Comparison of ENCODE assay signal across 2 cellular contexts in genomic region chr22:22546490-22546889, GRCh38.
TF ChIP-seq lines count a peak whose summit lies in the region.

No MANE protein-coding gene starts in this region.

TF ChIP-seq in SK-N-SH treated with all-trans-retinoic acid at 6 μM for 48 hours, 23 proteins besides CTCF, POLR2A, EP300 and RAD21 (continued from another document):
- TF ChIP-seq POU6F1 (CRISPR knock-in tag; IDR thresholded peaks at IDR 0.05; ENCODE audit: borderline replicate concordance, low read depth), result no peak

TF ChIP-seq in SK-N-SH, 30 proteins besides CTCF, POLR2A, EP300 and RAD21 (continued from another document):
- no peak for TF ChIP-seq FOXM1 (IDR thresholded peaks at IDR 0.05; ENCODE audit: low read depth)
- no peak for TF ChIP-seq USF2 (IDR thresholded peaks at IDR 0.05; ENCODE audit: borderline replicate concordance, low read depth, low read length)
- no peak for TF ChIP-seq RXRA (IDR thresholded peaks at IDR 0.05; ENCODE audit: borderline replicate concordance, low read depth)
- no peak for TF ChIP-seq NFIC (IDR thresholded peaks at IDR 0.05; ENCODE audit: borderline replicate concordance)
- no peak for TF ChIP-seq TEAD4 (IDR thresholded peaks at IDR 0.05; ENCODE audit: borderline replicate concordance, insufficient read depth)
- no peak for TF ChIP-seq FOSL2 (IDR thresholded peaks at IDR 0.05; ENCODE audit: borderline replicate concordance, low read depth)
- no peak for TF ChIP-seq ELF1 (IDR thresholded peaks at IDR 0.05)
- no peak for TF ChIP-seq CHD2 (IDR thresholded peaks at IDR 0.05; ENCODE audit: low read length, partially characterized antibody)
- TF ChIP-seq SIN3A (IDR thresholded peaks at IDR 0.05; ENCODE audit: borderline replicate concordance, low read depth, low read length), result no peak
- no peak for TF ChIP-seq GATA2 (CRISPR knock-in tag; IDR thresholded peaks at IDR 0.05)
